ENCODE assay signal across 21 cellular contexts in genomic region chr1:54112969-54113368, GRCh38. TPM values are rescaled to one million over a fixed set of nuclear protein-coding genes. Genes with fewer than 3 reads are reported as not detected.
"Had no signal": no experiment of that assay in that cellular context is flagged by ENCODE, and none has a peak within 500 bp of the region (broad histone marks: within the 10 kb centered on the region; RNA-seq: fewer than 3 reads in every experiment).

No MANE protein-coding gene starts in this region.

- FAIRE-seq: endometrium, keratinocyte, small intestine had no signal

- H3K27me3 ChIP-seq: gastrocnemius medialis, heart right ventricle had no signal

- DNase-seq: central memory CD4-positive, alpha-beta T cell; effector CD4-positive, alpha-beta T cell; gastrocnemius medialis; heart right ventricle; mesendoderm; naive thymus-derived CD8-positive, alpha-beta T cell; posterior cingulate gyrus; small intestine; stimulated activated CD4-positive, alpha-beta T cell treated with anti-CD3 and anti-CD28 coated beads, Interleukin-2, amount 100 ng/mL, for 48 hours; stimulated activated naive CD4-positive, alpha-beta T cell treated with Interleukin-2 at 50 U/mL for 16 hours; trophoblast cell had no signal

- H3K9me3 ChIP-seq: gastrocnemius medialis, heart right ventricle had no signal

- H3K27ac ChIP-seq: coronary artery, gastrocnemius medialis, heart right ventricle had no signal

- H3K36me3 ChIP-seq: gastrocnemius medialis, heart right ventricle had no signal

- H3K4me3 ChIP-seq: coronary artery, gastrocnemius medialis, heart right ventricle had no signal

- ATAC-seq: esophagus mucosa; gastrocnemius medialis; heart right ventricle; naive thymus-derived CD8-positive, alpha-beta T cell had no signal

RNA-seq across cellular contexts. Expression of gene CDCP2, which starts 39.8 kb away (rescaled TPM):
- total RNA-seq: chondrocyte, esophagus mucosa, fibroblast of lung, gastrocnemius medialis, pulmonary artery endothelial cell, urinary bladder had no signal
- polyA plus RNA-seq: fibroblast of lung; keratinocyte; liver; naive thymus-derived CD8-positive, alpha-beta T cell; thymus; urinary bladder had no signal
